ENCODE assay signal across 26 cellular contexts in the genomic region with DNA sequence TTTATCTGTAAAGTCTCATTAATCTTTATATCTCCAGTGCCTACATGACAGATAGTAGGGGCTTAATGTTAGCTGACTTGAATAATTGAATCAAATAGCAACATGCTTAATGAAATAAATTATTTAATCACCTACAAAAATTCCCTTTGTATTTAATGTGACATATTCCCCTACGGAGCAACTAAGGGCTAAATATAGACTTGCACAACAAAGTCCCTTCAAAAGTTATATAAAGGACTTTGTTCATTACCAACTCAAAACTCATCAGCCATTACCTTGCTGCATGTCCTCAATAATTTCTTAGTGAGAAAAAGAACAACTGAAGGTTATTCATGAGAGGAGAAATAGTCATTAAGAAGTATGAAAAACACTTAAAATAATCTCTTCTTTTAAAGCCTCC.
A peak's percentile ranks its signal among the peaks of the same experiment; 100 is the strongest.
DNase-seq lines count a peak whose midpoint lies in the region; ATAC-seq, FAIRE-seq and TF ChIP-seq lines count a peak whose summit lies in the region.
"Had no signal": no experiment of that assay in that cellular context is flagged by ENCODE, and none has a peak within 500 bp of the region (broad histone marks: within the 10 kb centered on the region; RNA-seq: fewer than 3 reads in every experiment).

No MANE protein-coding gene starts in this region.

- H3K27ac ChIP-seq in right atrium auricular region = no peak overlapping the region
- H3K27ac ChIP-seq in heart left ventricle = peak overlapping the region in 1 of 12 donors; percentile 14
- H3K27ac ChIP-seq in right cardiac atrium (ENCODE audit: low read length) = no peak overlapping the region
- H3K27ac ChIP-seq: 22Rv1; A549; BLaER1 treated with 17β-estradiol and CSF1 and Interleukin-3, amounts not matched to agents 10 nM and 100 nM; C4-2B had no signal

- 24 to 43% (median 31%) methylated on average over 1 of the region's 1 CpG for WGBS in heart left ventricle, 4 donors
- WGBS in right cardiac atrium = 32% methylated on average over 1 of the region's 1 CpG

- H3K9me3 ChIP-seq in right atrium auricular region (no peaks in the 10 kb centered on the region), heart left ventricle (no peaks in the 10 kb centered on the region), right cardiac atrium (ENCODE audit: control insufficient read depth, low read length) (no peaks in the 10 kb centered on the region)
- H3K9me3 ChIP-seq: BLaER1 treated with 17β-estradiol and CSF1 and Interleukin-3, amounts not matched to agents 10 nM and 100 nM; Caco-2 had no signal

- DNase-seq in Right ventricle myocardium superior (no peak), right atrium auricular region (ENCODE audit: low spot score) (no peak), heart left ventricle (no peak), left cardiac atrium (no peak), left ventricle myocardium superior (no peak), right cardiac atrium (no peak), D721Med (ENCODE audit: insufficient read length, low spot score) (no peak)
- DNase-seq: AML-193; Caco-2; Calu3; CD4-positive, alpha-beta T cell; CD8-positive, alpha-beta T cell; DMS 273 treated with DMSO at 0.1 percent for 48 hours; DMS153; DMS53; DMS79; DND-41; EL; GDM1 had no signal

- H3K4me1 ChIP-seq in right atrium auricular region (no peaks in the 10 kb centered on the region), heart left ventricle (peaks cover 0 to 4% (median 0%) of the 10 kb centered on the region in 12 donors), right cardiac atrium (ENCODE audit: control insufficient read depth, insufficient read depth, low read length) (no peaks in the 10 kb centered on the region)
- H3K4me1 ChIP-seq: A549; BLaER1 treated with 17β-estradiol and CSF1 and Interleukin-3, amounts not matched to agents 10 nM and 100 nM; Caco-2 had no signal

- no peak for FAIRE-seq in D721Med (lab: Jason Lieb, UNC)
- FAIRE-seq: A549, GM12878, GM12892, GM18507 had no signal

- TF ChIP-seq CTCF in right atrium auricular region (IDR thresholded peaks at IDR 0.05) (no peak), heart left ventricle (IDR thresholded peaks at IDR 0.05) (no peak), D721Med (IDR thresholded peaks at IDR 0.05; ENCODE audit: insufficient read depth, missing control alignments) (no peak)

- no peak overlapping the region for H3K4me3 ChIP-seq in right atrium auricular region
- no peak overlapping the region for H3K4me3 ChIP-seq in heart left ventricle
- H3K4me3 ChIP-seq in right cardiac atrium (ENCODE audit: low read length) = no peak overlapping the region
- H3K4me3 ChIP-seq: A549; BLaER1 treated with 17β-estradiol and CSF1 and Interleukin-3, amounts not matched to agents 10 nM and 100 nM; GM12878 had no signal

- H3K27me3 ChIP-seq in right atrium auricular region = no peaks in the 10 kb centered on the region
- no peaks in the 10 kb centered on the region for H3K27me3 ChIP-seq in heart left ventricle
- no peaks in the 10 kb centered on the region for H3K27me3 ChIP-seq in right cardiac atrium (ENCODE audit: control insufficient read depth, insufficient read depth)
- H3K27me3 ChIP-seq: BLaER1 treated with 17β-estradiol and CSF1 and Interleukin-3, amounts not matched to agents 10 nM and 100 nM had no signal

- intact Hi-C loops in Right ventricle myocardium superior (cut with DNase I) (no loop called here), heart left ventricle (cut with DNase I) (no loop called here), left cardiac atrium (cut with DNase I) (no loop called here), left ventricle myocardium superior (cut with micrococcal nuclease) (no loop called here), right cardiac atrium (cut with DNase I) (no loop called here)

- peak; percentile 62 for ATAC-seq in Right ventricle myocardium superior (ENCODE audit: poor library complexity)
- ATAC-seq in heart left ventricle = peak in 3 of 4 donors; percentile 53 to 64 (median 62)
- no peak for ATAC-seq in left cardiac atrium
- peak; percentile 67 for ATAC-seq in left ventricle myocardium superior
- no peak for ATAC-seq in right cardiac atrium
- ATAC-seq: A549; CD8-positive, alpha-beta T cell; GM12878 had no signal

- no peaks in the 10 kb centered on the region for H3K36me3 ChIP-seq in right atrium auricular region
- no peaks in the 10 kb centered on the region for H3K36me3 ChIP-seq in heart left ventricle
- H3K36me3 ChIP-seq: BLaER1 treated with 17β-estradiol and CSF1 and Interleukin-3, amounts not matched to agents 10 nM and 100 nM had no signal

- no peak for TF ChIP-seq POLR2A in heart left ventricle (IDR thresholded peaks at IDR 0.05)

Comparison
In these comparisons a context has a peak if more than half of its experiments do, and no peak if none do; other contexts are left out.
1. ATAC-seq: peak in Right ventricle myocardium superior (single experiment), heart left ventricle (3 of 4) and left ventricle myocardium superior (single experiment); none in left cardiac atrium (0 of 2) and right cardiac atrium (0 of 2).